21 cellular contexts compared by ENCODE assay signal in the genomic region with DNA sequence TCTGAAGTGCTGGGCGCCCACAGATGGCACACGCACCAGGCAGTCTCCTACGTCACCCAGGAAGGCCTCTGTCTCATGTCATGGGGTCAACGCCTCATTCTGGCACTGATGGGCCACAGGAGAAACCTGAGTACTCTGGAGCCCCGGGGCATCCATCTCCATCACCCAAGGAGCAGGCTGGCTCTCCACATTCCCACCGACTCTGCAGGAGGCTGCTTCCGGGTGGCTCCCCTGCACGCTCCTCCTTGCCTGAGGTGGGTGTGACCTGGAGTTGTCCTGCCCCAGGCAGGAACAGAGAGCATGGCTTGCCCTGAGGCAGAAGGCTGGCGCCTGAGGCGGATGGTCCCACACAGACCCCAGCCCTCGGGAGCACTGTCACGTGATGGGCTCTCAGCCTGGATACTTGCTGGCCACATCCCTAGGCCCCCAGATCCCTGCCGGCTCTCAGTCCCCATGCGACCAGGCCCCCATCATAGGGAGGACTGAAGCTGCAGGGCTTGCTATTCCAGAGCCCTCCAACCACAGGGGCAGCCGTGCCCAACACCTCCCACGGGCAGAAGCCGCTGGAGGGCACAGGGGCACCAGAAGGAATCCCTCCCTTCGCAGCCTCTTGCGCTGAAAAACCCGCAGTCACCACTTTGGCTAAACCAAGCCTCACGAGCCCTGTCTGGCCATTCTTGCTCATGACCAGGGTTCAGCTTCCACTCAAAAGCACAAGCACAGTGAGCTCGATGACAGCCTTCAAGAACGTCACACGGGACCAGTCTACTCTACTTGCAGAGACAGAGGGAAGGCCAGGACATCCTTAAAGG.
A peak's percentile ranks its signal among the peaks of the same experiment; 100 is the strongest.
DNase-seq lines count a peak whose midpoint lies in the region; ATAC-seq and TF ChIP-seq lines count a peak whose summit lies in the region.
"Had no signal": no experiment of that assay in that cellular context is flagged by ENCODE, and none has a peak within 500 bp of the region (broad histone marks: within the 10 kb centered on the region; RNA-seq: fewer than 3 reads in every experiment).

No MANE protein-coding gene starts in this region.

- POLR2A ChIA-PET in HEK293 (lab: Yijun Ruan, JAX): no interaction called here

- DNase-seq in NCI-H2107 treated with DMSO at 0.1 percent for 48 hours (lab: John Stamatoyannopoulos, UW; ENCODE audit: unreplicated experiment): peak; percentile 63
- DNase-seq in NCI-H2107 (lab: John Stamatoyannopoulos, UW): no peak
- DNase-seq in retina: peak; percentile 51
- no peak for DNase-seq in mucosa of gallbladder (ENCODE audit: low spot score)
- DNase-seq in inferior parietal cortex (ENCODE audit: extremely low spot score): no peak
- DNase-seq: activated CD4-positive, alpha-beta memory T cell treated with anti-CD3 and anti-CD28 coated beads, Interleukin-2, amount 10 ng/mL, durations not matched to agents 7 days and 5 days; activated CD4-positive, CD25-positive, alpha-beta regulatory T cell; activated effector memory CD4-positive, alpha-beta T cell treated with anti-CD3 and anti-CD28 coated beads, Interleukin-2, amount 50 U/mL, for 16 hours; AML-193; cortex of kidney; DND-41; HFFc6; Kasumi-1; NCI-H1048; NCI-H2081 treated with DMSO at 0.1 percent for 48 hours; stimulated activated naive B cell treated with anti-CD40 and anti-IgM and Interleukin-4, amounts not matched to agents 10 μg/mL and 1 μg/mL and 100 μg/mL, for 72 hours had no signal

- CTCF ChIA-PET in HEK293 (lab: Yijun Ruan, JAX): interaction anchor here (0.6 kb wide), 1 partner anchor 245 kb away, joined by 4 read pairs; no protein-coding TSS in a partner anchor

- H3K4me1 ChIP-seq in HEK293 (ENCODE audit: control insufficient read depth, insufficient read depth, low read length): peaks cover 8% of the 10 kb centered on the region
- H3K4me1 ChIP-seq: left lung had no signal

- H3K27ac ChIP-seq in HEK293 (ENCODE audit: extremely low read depth, low read depth, low read length) (no peak overlapping the region), cingulate gyrus (ENCODE audit: low read depth, low read length) (peak overlapping the region; percentile 80)
- H3K27ac ChIP-seq: left lung, skin epidermis had no signal

- peaks cover 0 to 18% of the 10 kb centered on the region in 2 experiments; a peak in 2 of 3 replicates for H3K36me3 ChIP-seq in HEK293 (ENCODE audit: control insufficient read depth in 2 of 2, insufficient read depth in 1 of 2, low read length in 2 of 2)

- H3K9me3 ChIP-seq in HEK293 (ENCODE audit: control insufficient read depth, insufficient read depth, low read depth, low read length): no peaks in the 10 kb centered on the region
- H3K9me3 ChIP-seq: left lung had no signal

- TF ChIP-seq CTCF in HEK293 (tag by site-specific recombination; IDR thresholded peaks at IDR 0.05): no peak

- no peak for ATAC-seq in HG02870 (IDR thresholded peaks at IDR 0.05; ENCODE audit: unreplicated experiment)
- ATAC-seq: left lung; stimulated activated naive B cell treated with anti-CD40 and anti-IgM and Interleukin-4, amounts not matched to agents 10 μg/mL and 1 μg/mL and 100 μg/mL, for 72 hours had no signal

- no peak overlapping the region for H3K4me3 ChIP-seq in HEK293 (ENCODE audit: low read depth, low read length)
- H3K4me3 ChIP-seq: left lung, skin epidermis had no signal

TF ChIP-seq in HEK293, 187 proteins besides CTCF, POLR2A, EP300 and RAD21:
- TF ChIP-seq ZNF146 (tag by site-specific recombination; IDR thresholded peaks at IDR 0.05) (no peak), OSR2 (tag by site-specific recombination; IDR thresholded peaks at IDR 0.05) (peak; percentile 28; the same call in 1 of the 2 replicates), ZBTB8A (tag by site-specific recombination; IDR thresholded peaks at IDR 0.05) (peak; percentile 32; the same call in 1 of the 2 replicates), ZNF426 (tag by site-specific recombination; IDR thresholded peaks at IDR 0.05) (no peak), GLIS1 (tag by site-specific recombination; IDR thresholded peaks at IDR 0.05) (peak; percentile 84), GLIS2 (tag by site-specific recombination; IDR thresholded peaks at IDR 0.05) (0 out of 2 replicates have a peak, but pooled peaks have one; percentile 16), ZNF530 (tag by site-specific recombination; IDR thresholded peaks at IDR 0.05; ENCODE audit: low read depth) (no peak)
- TF ChIP-seq, protein P1, sequence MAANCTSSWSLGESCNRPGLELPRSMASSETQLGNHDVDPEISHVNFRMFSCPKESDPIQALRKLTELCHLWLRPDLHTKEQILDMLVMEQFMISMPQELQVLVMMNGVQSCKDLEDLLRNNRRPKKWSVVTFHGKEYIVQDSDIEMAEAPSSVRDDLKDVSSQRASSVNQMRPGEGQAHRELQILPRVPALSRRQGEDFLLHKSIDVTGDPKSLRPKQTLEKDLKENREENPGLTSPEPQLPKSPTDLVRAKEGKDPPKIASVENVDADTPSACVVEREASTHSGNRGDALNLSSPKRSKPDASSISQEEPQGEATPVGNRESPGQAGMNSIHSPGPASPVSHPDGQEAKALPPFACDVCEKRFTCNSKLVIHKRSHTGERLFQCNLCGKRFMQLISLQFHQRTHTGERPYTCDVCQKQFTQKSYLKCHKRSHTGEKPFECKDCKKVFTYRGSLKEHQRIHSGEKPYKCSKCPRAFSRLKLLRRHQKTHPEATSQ (tag by site-specific recombination; IDR thresholded peaks at IDR 0.05): no peak
- TF ChIP-seq, protein P2, sequence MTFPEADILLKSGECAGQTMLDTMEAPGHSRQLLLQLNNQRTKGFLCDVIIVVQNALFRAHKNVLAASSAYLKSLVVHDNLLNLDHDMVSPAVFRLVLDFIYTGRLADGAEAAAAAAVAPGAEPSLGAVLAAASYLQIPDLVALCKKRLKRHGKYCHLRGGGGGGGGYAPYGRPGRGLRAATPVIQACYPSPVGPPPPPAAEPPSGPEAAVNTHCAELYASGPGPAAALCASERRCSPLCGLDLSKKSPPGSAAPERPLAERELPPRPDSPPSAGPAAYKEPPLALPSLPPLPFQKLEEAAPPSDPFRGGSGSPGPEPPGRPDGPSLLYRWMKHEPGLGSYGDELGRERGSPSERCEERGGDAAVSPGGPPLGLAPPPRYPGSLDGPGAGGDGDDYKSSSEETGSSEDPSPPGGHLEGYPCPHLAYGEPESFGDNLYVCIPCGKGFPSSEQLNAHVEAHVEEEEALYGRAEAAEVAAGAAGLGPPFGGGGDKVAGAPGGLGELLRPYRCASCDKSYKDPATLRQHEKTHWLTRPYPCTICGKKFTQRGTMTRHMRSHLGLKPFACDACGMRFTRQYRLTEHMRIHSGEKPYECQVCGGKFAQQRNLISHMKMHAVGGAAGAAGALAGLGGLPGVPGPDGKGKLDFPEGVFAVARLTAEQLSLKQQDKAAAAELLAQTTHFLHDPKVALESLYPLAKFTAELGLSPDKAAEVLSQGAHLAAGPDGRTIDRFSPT (tag by site-specific recombination; IDR thresholded peaks at IDR 0.05): no peak
- TF ChIP-seq, protein P3, sequence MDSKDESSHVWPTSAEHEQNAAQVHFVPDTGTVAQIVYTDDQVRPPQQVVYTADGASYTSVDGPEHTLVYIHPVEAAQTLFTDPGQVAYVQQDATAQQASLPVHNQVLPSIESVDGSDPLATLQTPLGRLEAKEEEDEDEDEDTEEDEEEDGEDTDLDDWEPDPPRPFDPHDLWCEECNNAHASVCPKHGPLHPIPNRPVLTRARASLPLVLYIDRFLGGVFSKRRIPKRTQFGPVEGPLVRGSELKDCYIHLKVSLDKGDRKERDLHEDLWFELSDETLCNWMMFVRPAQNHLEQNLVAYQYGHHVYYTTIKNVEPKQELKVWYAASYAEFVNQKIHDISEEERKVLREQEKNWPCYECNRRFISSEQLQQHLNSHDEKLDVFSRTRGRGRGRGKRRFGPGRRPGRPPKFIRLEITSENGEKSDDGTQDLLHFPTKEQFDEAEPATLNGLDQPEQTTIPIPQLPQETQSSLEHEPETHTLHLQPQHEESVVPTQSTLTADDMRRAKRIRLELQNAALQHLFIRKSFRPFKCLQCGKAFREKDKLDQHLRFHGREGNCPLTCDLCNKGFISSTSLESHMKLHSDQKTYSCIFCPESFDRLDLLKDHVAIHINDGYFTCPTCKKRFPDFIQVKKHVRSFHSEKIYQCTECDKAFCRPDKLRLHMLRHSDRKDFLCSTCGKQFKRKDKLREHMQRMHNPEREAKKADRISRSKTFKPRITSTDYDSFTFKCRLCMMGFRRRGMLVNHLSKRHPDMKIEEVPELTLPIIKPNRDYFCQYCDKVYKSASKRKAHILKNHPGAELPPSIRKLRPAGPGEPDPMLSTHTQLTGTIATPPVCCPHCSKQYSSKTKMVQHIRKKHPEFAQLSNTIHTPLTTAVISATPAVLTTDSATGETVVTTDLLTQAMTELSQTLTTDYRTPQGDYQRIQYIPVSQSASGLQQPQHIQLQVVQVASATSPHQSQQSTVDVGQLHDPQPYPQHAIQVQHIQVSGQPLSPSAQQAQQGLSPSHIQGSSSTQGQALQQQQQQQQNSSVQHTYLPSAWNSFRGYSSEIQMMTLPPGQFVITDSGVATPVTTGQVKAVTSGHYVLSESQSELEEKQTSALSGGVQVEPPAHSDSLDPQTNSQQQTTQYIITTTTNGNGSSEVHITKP (tag by site-specific recombination; IDR thresholded peaks at IDR 0.05): no peak
- TF ChIP-seq, protein P4, sequence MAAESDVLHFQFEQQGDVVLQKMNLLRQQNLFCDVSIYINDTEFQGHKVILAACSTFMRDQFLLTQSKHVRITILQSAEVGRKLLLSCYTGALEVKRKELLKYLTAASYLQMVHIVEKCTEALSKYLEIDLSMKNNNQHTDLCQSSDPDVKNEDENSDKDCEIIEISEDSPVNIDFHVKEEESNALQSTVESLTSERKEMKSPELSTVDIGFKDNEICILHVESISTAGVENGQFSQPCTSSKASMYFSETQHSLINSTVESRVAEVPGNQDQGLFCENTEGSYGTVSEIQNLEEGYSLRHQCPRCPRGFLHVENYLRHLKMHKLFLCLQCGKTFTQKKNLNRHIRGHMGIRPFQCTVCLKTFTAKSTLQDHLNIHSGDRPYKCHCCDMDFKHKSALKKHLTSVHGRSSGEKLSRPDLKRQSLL (tag by site-specific recombination; IDR thresholded peaks at IDR 0.05): peak; percentile 70; the same call in 1 of the 2 replicates

Comparison
In these comparisons a context has a peak if more than half of its experiments do, and no peak if none do; other contexts are left out.
1. DNase-seq: peak in NCI-H2107 treated with DMSO at 0.1 percent for 48 hours (single experiment) and retina (single experiment); none in NCI-H2107 (single experiment), mucosa of gallbladder (single experiment) and inferior parietal cortex (single experiment).